In genomic region chr7:4998244-4998643, GRCh38 we compare ENCODE assay signal across 31 cellular contexts. TPM values are rescaled to one million over a fixed set of nuclear protein-coding genes. Genes with fewer than 3 reads are reported as not detected.
DNase-seq lines count a peak whose midpoint lies in the region; ATAC-seq and TF ChIP-seq lines count a peak whose summit lies in the region.
"Had no signal": no experiment of that assay in that cellular context is flagged by ENCODE, and none has a peak within 500 bp of the region (broad histone marks: within the 10 kb centered on the region; RNA-seq: fewer than 3 reads in every experiment).

No MANE protein-coding gene starts in this region.

- DNase-seq in natural killer cell (no peak), T-helper 17 cell (no peak), memory B cell (ENCODE audit: low spot score in 2 of 2) (no peak), occipital lobe (lab: John Stamatoyannopoulos, UW) (no peak), GF-D8 (lab: John Stamatoyannopoulos, UW) (no peak)
- no peak for DNase-seq in natural killer cell treated with Interleukin-12 subunit alpha and Interleukin-12 subunit beta and Interleukin-15 and Interleukin-18, amount 100 ng/mL, for 72 hours (ENCODE audit: low spot score)
- DNase-seq in stimulated activated naive B cell treated with anti-CD40 and anti-IgM and Interleukin-4, amounts not matched to agents 10 μg/mL and 1 μg/mL and 100 μg/mL, for 72 hours = no peak
- DNase-seq: AML-193, C1 segment of cervical spinal cord, Calu3, DND-41, H9, Kasumi-1, NCI-H1092 treated with DMSO at 0.1 percent for 48 hours, NCI-H1436, NCI-H187, NCI-H2171 treated with DMSO at 0.1 percent for 48 hours, NCI-H345, NCI-H510A treated with DMSO at 0.1 percent for 48 hours, NCI-H774, PC-9, SJCRH30 had no signal

- peaks cover 6% of the 10 kb centered on the region for H3K36me3 Mint-ChIP-seq in natural killer cell
- H3K36me3 Mint-ChIP-seq in natural killer cell treated with Interleukin-12 subunit alpha and Interleukin-12 subunit beta and Interleukin-15 and Interleukin-18, amount 100 ng/mL, for 72 hours = peaks cover 8% of the 10 kb centered on the region
- H3K36me3 Mint-ChIP-seq in T-helper 17 cell (ENCODE audit: low read depth) = peaks cover 4% of the 10 kb centered on the region
- peaks cover 44% of the 10 kb centered on the region for H3K36me3 Mint-ChIP-seq in memory B cell
- H3K36me3 Mint-ChIP-seq in stimulated activated naive B cell treated with anti-CD40 and anti-IgM and Interleukin-4, amounts not matched to agents 10 μg/mL and 1 μg/mL and 100 μg/mL, for 72 hours = peaks cover 48 to 74% of the 10 kb centered on the region in 2 donors

- ATAC-seq in natural killer cell (no peak), T-helper 17 cell (no peak), memory B cell (ENCODE audit: low read depth) (no peak), GM21447 (IDR thresholded peaks at IDR 0.05; ENCODE audit: unreplicated experiment) (no peak)
- ATAC-seq in natural killer cell treated with Interleukin-12 subunit alpha and Interleukin-12 subunit beta and Interleukin-15 and Interleukin-18, amount 100 ng/mL, for 72 hours = no peak
- peak; percentile 38 to 42 for ATAC-seq in stimulated activated naive B cell treated with anti-CD40 and anti-IgM and Interleukin-4, amounts not matched to agents 10 μg/mL and 1 μg/mL and 100 μg/mL, for 72 hours (replicated peaks)
- ATAC-seq: A549, GM23338, HepG2, Right ventricle myocardium inferior, SK-N-SH treated with all-trans-retinoic acid at 6 μM for 48 hours had no signal

- H3K4me3 Mint-ChIP-seq in natural killer cell = no peak overlapping the region
- H3K4me3 Mint-ChIP-seq in natural killer cell treated with Interleukin-12 subunit alpha and Interleukin-12 subunit beta and Interleukin-15 and Interleukin-18, amount 100 ng/mL, for 72 hours = no peak overlapping the region
- no peak overlapping the region for H3K4me3 Mint-ChIP-seq in T-helper 17 cell
- no peak overlapping the region for H3K4me3 Mint-ChIP-seq in memory B cell
- H3K4me3 Mint-ChIP-seq in stimulated activated naive B cell treated with anti-CD40 and anti-IgM and Interleukin-4, amounts not matched to agents 10 μg/mL and 1 μg/mL and 100 μg/mL, for 72 hours = no peak overlapping the region
- H3K4me3 Mint-ChIP-seq: GM23338, H9 had no signal

- H3K4me1 Mint-ChIP-seq in natural killer cell (peaks cover 0 to 23% of the 10 kb centered on the region in 2 donors), T-helper 17 cell (peaks cover 5% of the 10 kb centered on the region), memory B cell (peaks cover 3% of the 10 kb centered on the region)
- peaks cover 6 to 8% of the 10 kb centered on the region in 2 donors for H3K4me1 Mint-ChIP-seq in natural killer cell treated with Interleukin-12 subunit alpha and Interleukin-12 subunit beta and Interleukin-15 and Interleukin-18, amount 100 ng/mL, for 72 hours (ENCODE audit: low read depth in 2 of 2)
- peaks cover 24 to 34% of the 10 kb centered on the region in 2 donors for H3K4me1 Mint-ChIP-seq in stimulated activated naive B cell treated with anti-CD40 and anti-IgM and Interleukin-4, amounts not matched to agents 10 μg/mL and 1 μg/mL and 100 μg/mL, for 72 hours
- H3K4me1 Mint-ChIP-seq: GM23338, H9 had no signal

- intact Hi-C loops in natural killer cell (cut with micrococcal nuclease) = no loop called here

- H3K27me3 Mint-ChIP-seq in natural killer cell (ENCODE audit: low read depth in 2 of 2) (no peaks in the 10 kb centered on the region), T-helper 17 cell (no peaks in the 10 kb centered on the region), memory B cell (no peaks in the 10 kb centered on the region)
- no peaks in the 10 kb centered on the region for H3K27me3 Mint-ChIP-seq in natural killer cell treated with Interleukin-12 subunit alpha and Interleukin-12 subunit beta and Interleukin-15 and Interleukin-18, amount 100 ng/mL, for 72 hours
- H3K27me3 Mint-ChIP-seq in stimulated activated naive B cell treated with anti-CD40 and anti-IgM and Interleukin-4, amounts not matched to agents 10 μg/mL and 1 μg/mL and 100 μg/mL, for 72 hours = no peaks in the 10 kb centered on the region

- H3K27ac Mint-ChIP-seq in natural killer cell (peak overlapping the region; percentile 7 to 29), T-helper 17 cell (peak overlapping the region; percentile 41), memory B cell (peak overlapping the region; percentile 4)
- no peak overlapping the region for H3K27ac Mint-ChIP-seq in natural killer cell treated with Interleukin-12 subunit alpha and Interleukin-12 subunit beta and Interleukin-15 and Interleukin-18, amount 100 ng/mL, for 72 hours
- peak overlapping the region; percentile 59 for H3K27ac Mint-ChIP-seq in stimulated activated naive B cell treated with anti-CD40 and anti-IgM and Interleukin-4, amounts not matched to agents 10 μg/mL and 1 μg/mL and 100 μg/mL, for 72 hours
- H3K27ac Mint-ChIP-seq: GM23338 had no signal

- H3K9me3 ChIP-seq in T-helper 17 cell (ENCODE audit: control insufficient read depth, low read length, poor library complexity, severe bottlenecking) = no peaks in the 10 kb centered on the region
- H3K9me3 ChIP-seq: A549, SJCRH30 had no signal

- no peaks in the 10 kb centered on the region for H3K9me3 Mint-ChIP-seq in natural killer cell
- no peaks in the 10 kb centered on the region for H3K9me3 Mint-ChIP-seq in natural killer cell treated with Interleukin-12 subunit alpha and Interleukin-12 subunit beta and Interleukin-15 and Interleukin-18, amount 100 ng/mL, for 72 hours
- H3K9me3 Mint-ChIP-seq in memory B cell = no peaks in the 10 kb centered on the region
- H3K9me3 Mint-ChIP-seq in stimulated activated naive B cell treated with anti-CD40 and anti-IgM and Interleukin-4, amounts not matched to agents 10 μg/mL and 1 μg/mL and 100 μg/mL, for 72 hours = no peaks in the 10 kb centered on the region
- H3K9me3 Mint-ChIP-seq: GM23338, H9 had no signal

- TF ChIP-seq CTCF in natural killer cell (IDR thresholded peaks at IDR 0.05) = no peak

RNA-seq across cellular contexts. Expression of gene MMD2, which starts 39.3 kb away (rescaled TPM):
- total RNA-seq in natural killer cell = not detected
- not detected for total RNA-seq in natural killer cell treated with Interleukin-12 subunit alpha and Interleukin-12 subunit beta and Interleukin-15 and Interleukin-18, amount 100 ng/mL, for 72 hours
- not detected for total RNA-seq in T-helper 17 cell
- total RNA-seq in occipital lobe = 0.94 TPM
- total RNA-seq: Calu3, HepG2, HT1080, M059J, PC-9, Right ventricle myocardium inferior, RPMI7951, SJCRH30 had no signal

RNA-seq across cellular contexts. Expression of gene RBAK, which starts 47.4 kb away (rescaled TPM):
- total RNA-seq in natural killer cell (10 to 100 TPM; 12.3 to 21.7 (median 14.2) TPM), T-helper 17 cell (10 to 100 TPM in 1 of 2 donors, 1 to 10 TPM in 1; 9.2 to 14.7 TPM), occipital lobe (15.6 TPM)
- total RNA-seq in natural killer cell treated with Interleukin-12 subunit alpha and Interleukin-12 subunit beta and Interleukin-15 and Interleukin-18, amount 100 ng/mL, for 72 hours = 10 to 100 TPM; 14.2 to 15.7 TPM

Comparison
In these comparisons a context has a peak if more than half of its experiments do, and no peak if none do; other contexts are left out.
1. H3K27ac Mint-ChIP-seq: peak in natural killer cell (2 of 2), T-helper 17 cell (single experiment), memory B cell (single experiment) and stimulated activated naive B cell treated with anti-CD40 and anti-IgM and Interleukin-4, amounts not matched to agents 10 μg/mL and 1 μg/mL and 100 μg/mL, for 72 hours (single experiment); none in natural killer cell treated with Interleukin-12 subunit alpha and Interleukin-12 subunit beta and Interleukin-15 and Interleukin-18, amount 100 ng/mL, for 72 hours (0 of 2).
2. ATAC-seq: peak in stimulated activated naive B cell treated with anti-CD40 and anti-IgM and Interleukin-4, amounts not matched to agents 10 μg/mL and 1 μg/mL and 100 μg/mL, for 72 hours (2 of 2); none in natural killer cell (0 of 3), natural killer cell treated with Interleukin-12 subunit alpha and Interleukin-12 subunit beta and Interleukin-15 and Interleukin-18, amount 100 ng/mL, for 72 hours (0 of 2), T-helper 17 cell (single experiment), memory B cell (single experiment) and GM21447 (single experiment).